ENCODE assay signal across 1 cellular context in the genomic region with DNA sequence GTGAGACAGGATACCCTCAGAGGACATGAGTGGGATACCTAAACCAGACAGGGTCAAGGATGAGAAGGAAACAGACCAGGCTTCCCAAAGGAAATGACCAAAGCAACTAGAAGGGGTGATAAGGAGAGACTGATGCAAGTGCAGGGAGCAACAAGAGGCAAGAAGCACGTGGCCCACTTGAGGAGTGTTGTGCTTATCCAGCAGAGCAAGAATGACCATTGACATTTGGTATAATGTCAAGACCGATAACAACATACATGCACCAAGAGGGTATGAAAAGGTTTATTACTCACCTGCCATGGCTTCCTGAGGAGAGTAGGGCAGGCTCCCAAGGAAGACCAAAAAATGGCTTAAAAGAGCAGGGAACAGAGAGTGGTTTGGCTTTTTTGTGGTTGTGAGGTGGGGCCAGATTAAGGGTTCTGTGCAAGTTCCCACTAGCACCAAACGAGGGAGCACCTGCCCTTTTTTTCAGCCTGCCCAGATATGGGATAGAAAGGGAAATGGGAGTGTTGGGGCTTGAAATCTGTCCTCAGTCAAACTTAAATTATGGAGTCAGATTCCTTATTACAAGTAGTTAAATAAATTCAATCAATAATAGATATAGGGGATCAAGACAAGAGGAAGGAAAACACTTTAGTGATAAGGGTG.
TF ChIP-seq lines count a peak whose summit lies in the region.

No MANE protein-coding gene starts in this region.

TF ChIP-seq in HCT116, 20 proteins besides CTCF, POLR2A, EP300 and RAD21:
- TF ChIP-seq EZH2phosphoT487 (IDR thresholded peaks at IDR 0.05; ENCODE audit: borderline replicate concordance), result no peak
- TF ChIP-seq MAX (IDR thresholded peaks at IDR 0.05), result no peak
TF ChIP-seq in HCT116: peak in this region for 0.
